In genomic region chr20:57244221-57244585, GRCh38 we compare ENCODE assay signal across 1 cellular context.
TF ChIP-seq lines count a peak whose summit lies in the region.

No MANE protein-coding gene starts in this region.

TF ChIP-seq in HepG2, 621 proteins besides CTCF, POLR2A, EP300 and RAD21 (continued from another document):
- TF ChIP-seq SIX4 (CRISPR knock-in tag; IDR thresholded peaks at IDR 0.05) (no peak), ZNF232 (CRISPR knock-in tag; IDR thresholded peaks at IDR 0.05; ENCODE audit: borderline replicate concordance) (no peak), ZNF30 (CRISPR knock-in tag; IDR thresholded peaks at IDR 0.05) (no peak), HBP1 (CRISPR knock-in tag; IDR thresholded peaks at IDR 0.05; ENCODE audit: low read depth) (no peak), ZBTB44 (CRISPR knock-in tag; IDR thresholded peaks at IDR 0.05) (no peak), PRDM15 (CRISPR knock-in tag; IDR thresholded peaks at IDR 0.05) (no peak), GTF3A (CRISPR knock-in tag; conservative IDR thresholded peaks at IDR 0.05) (no peak), ZNF570 (CRISPR knock-in tag; IDR thresholded peaks at IDR 0.05; ENCODE audit: borderline replicate concordance) (no peak), MXD1 (CRISPR knock-in tag; IDR thresholded peaks at IDR 0.05) (no peak)
